Comparison of ENCODE assay signal across 8 cellular contexts in genomic region chr7:27235387-27236052, GRCh38. TPM values are rescaled to one million over a fixed set of nuclear protein-coding genes. Genes with fewer than 3 reads are reported as not detected.
DNase-seq lines count a peak whose midpoint lies in the region; ATAC-seq and TF ChIP-seq lines count a peak whose summit lies in the region.

No MANE protein-coding gene starts in this region.

- POLR2A ChIA-PET in BJ (lab: Charles Lee) = no interaction called here

- no peaks in the 10 kb centered on the region for H4K20me1 ChIP-seq in neural cell (ENCODE audit: insufficient read depth)

- TF ChIP-seq CTCF in BJ (IDR thresholded peaks at IDR 0.05; ENCODE audit: insufficient read depth, low read depth, low read length) = peak; percentile 56
- peak in 4 of 6 experiments; percentile 31 to 68 (median 53) for TF ChIP-seq CTCF in Peyer's patch (IDR thresholded peaks at IDR 0.05)
- TF ChIP-seq CTCF in esophagus squamous epithelium (IDR thresholded peaks at IDR 0.05) = peak in 3 of 6 experiments; percentile 10 to 38 (median 19)
- TF ChIP-seq CTCF in neural cell (IDR thresholded peaks at IDR 0.05; ENCODE audit: poor library complexity, severe bottlenecking) = peak; percentile 93

- H3K27ac ChIP-seq in Peyer's patch (no peak overlapping the region), esophagus squamous epithelium (no peak overlapping the region), neural cell (ENCODE audit: low read length) (no peak overlapping the region)

- no peak for DNase-seq in BJ (ENCODE audit: low read depth)
- DNase-seq in HAP-1 (ENCODE audit: low spot score in 2 of 2) = peak; percentile 77 to 92
- DNase-seq in Peyer's patch = peak in 2 of 3 donors; percentile 59 to 74
- no peak for DNase-seq in esophagus squamous epithelium (lab: John Stamatoyannopoulos, UW)
- DNase-seq in stimulated activated CD4-positive, alpha-beta T cell treated with anti-CD3 and anti-CD28 coated beads, Interleukin-4, amount 100 ng/mL, for 4 hours = no peak

- H3K27me3 ChIP-seq in BJ (ENCODE audit: control insufficient read depth, insufficient read depth, low read length) (peaks cover 16% of the 10 kb centered on the region), HAP-1 (ENCODE audit: low read depth) (no peaks in the 10 kb centered on the region), Peyer's patch (peaks cover 4 to 40% of the 10 kb centered on the region in 2 donors), esophagus squamous epithelium (peaks cover 22 to 100% (median 37%) of the 10 kb centered on the region in 4 donors), neural cell (ENCODE audit: insufficient read depth, low read depth, low read length) (peaks cover 85% of the 10 kb centered on the region)

- whole genome bisulfite sequencing in esophagus squamous epithelium, 2 donors = 2 to 6% methylated on average over 14 to 17 of the region's 54 CpGs

- H3F3A ChIP-seq in neural cell (ENCODE audit: insufficient read depth, low read length, poor library complexity, severe bottlenecking) = no peaks in the 10 kb centered on the region

- H3K4me1 ChIP-seq in HAP-1 = peaks cover 15% of the 10 kb centered on the region
- peaks cover 0 to 23% (median 3%) of the 10 kb centered on the region in 4 donors for H3K4me1 ChIP-seq in Peyer's patch
- peaks cover 17 to 26% (median 18%) of the 10 kb centered on the region in 3 donors for H3K4me1 ChIP-seq in esophagus squamous epithelium

- no peak for TF ChIP-seq EP300 in neural cell (conservative IDR thresholded peaks at IDR 0.05; ENCODE audit: poor library complexity, severe bottlenecking)

- H2AFZ ChIP-seq in neural cell (ENCODE audit: low read depth, low read length) = peak overlapping the region; percentile 37

- peak; percentile 97 for TF ChIP-seq RAD21 in neural cell (conservative IDR thresholded peaks at IDR 0.05)

- no peak for ATAC-seq in GM21529 (IDR thresholded peaks at IDR 0.05; ENCODE audit: unreplicated experiment)
- ATAC-seq in HG02938 (IDR thresholded peaks at IDR 0.05; ENCODE audit: unreplicated experiment) = no peak

- H3K36me3 ChIP-seq in BJ (ENCODE audit: control insufficient read depth, insufficient read depth, low read length) (no peaks in the 10 kb centered on the region), HAP-1 (replicated peaks) (no peaks in the 10 kb centered on the region), Peyer's patch (no peaks in the 10 kb centered on the region), esophagus squamous epithelium (no peaks in the 10 kb centered on the region), neural cell (ENCODE audit: insufficient read depth, low read length) (no peaks in the 10 kb centered on the region)

- peak overlapping the region; percentile 55 for H3K4me3 ChIP-seq in BJ (ENCODE audit: low read depth, low read length)
- H3K4me3 ChIP-seq in HAP-1 = peak overlapping the region; percentile 39
- peak overlapping the region in 3 of 4 donors; percentile 30 to 55 (median 52) for H3K4me3 ChIP-seq in Peyer's patch
- H3K4me3 ChIP-seq in esophagus squamous epithelium = peak overlapping the region in 3 of 4 donors; percentile 24 to 59 (median 43)
- peak overlapping the region; percentile 79 for H3K4me3 ChIP-seq in neural cell (ENCODE audit: low read length)

- H3K79me2 ChIP-seq in neural cell (replicated peaks; ENCODE audit: insufficient read depth, low read length) = no peaks in the 10 kb centered on the region

- no peaks in the 10 kb centered on the region for H3K9me3 ChIP-seq in HAP-1
- no peaks in the 10 kb centered on the region for H3K9me3 ChIP-seq in Peyer's patch
- H3K9me3 ChIP-seq in esophagus squamous epithelium = no peaks in the 10 kb centered on the region
- H3K9me3 ChIP-seq in neural cell (ENCODE audit: low read length) = no peaks in the 10 kb centered on the region

- intact Hi-C loops in esophagus squamous epithelium (cut with DNase I) = no loop called here

- TF ChIP-seq POLR2A in Peyer's patch (IDR thresholded peaks at IDR 0.05) (no peak), esophagus squamous epithelium (IDR thresholded peaks at IDR 0.05) (no peak)

- no peaks in the 10 kb centered on the region for H3K9me2 ChIP-seq in neural cell (ENCODE audit: insufficient read depth, low read length)

- H3K9ac ChIP-seq in neural cell (ENCODE audit: low read length) = peak overlapping the region; percentile 59

- in situ Hi-C loops in HAP-1 (cut with MboI; ENCODE audit: low sequenced_read_pairs) = no loop called here

- CTCF ChIA-PET in BJ (lab: Yijun Ruan, JAX) = interaction anchor here (0.6 to 1.1 kb wide), 6 partner anchors 11 to 342 kb away, joined by 3 to 4 read pairs (median 3); no protein-coding TSS in a partner anchor

- peak overlapping the region; percentile 52 for H3K4me2 ChIP-seq in neural cell (ENCODE audit: low read length)

TF ChIP-seq in neural cell, 6 proteins besides CTCF, POLR2A, EP300 and RAD21:
- peak; percentile 44 for TF ChIP-seq EZH2 (IDR thresholded peaks at IDR 0.05; ENCODE audit: borderline replicate concordance, insufficient read depth, low read length, poor library complexity, severe bottlenecking)
- TF ChIP-seq SMC3 (conservative IDR thresholded peaks at IDR 0.05; ENCODE audit: poor library complexity) = peak; percentile 97
- TF ChIP-seq REST (IDR thresholded peaks at IDR 0.05; ENCODE audit: borderline replicate concordance) = no peak
- peak; percentile 52 for TF ChIP-seq MXI1 (conservative IDR thresholded peaks at IDR 0.05; ENCODE audit: poor library complexity, severe bottlenecking)
- no peak for TF ChIP-seq TAF1 (IDR thresholded peaks at IDR 0.05; ENCODE audit: low read depth)
- TF ChIP-seq POLR2AphosphoS5 (IDR thresholded peaks at IDR 0.05) = no peak

RNA-seq across cellular contexts. Expression of gene EVX1, which starts 7.1 kb away (rescaled TPM):
- polyA plus RNA-seq in BJ (2011; rRNA removed) = not detected in 2 replicates
- polyA minus RNA-seq in BJ (2011; rRNA and poly(A)+ RNA removed) = not detected in 2 replicates
- not detected for total RNA-seq in Peyer's patch
- total RNA-seq in esophagus squamous epithelium = not detected
- polyA plus RNA-seq in neural cell = not detected in 2 replicates
- not detected in 2 replicates for polyA minus RNA-seq in neural cell

RNA-seq across cellular contexts. Expression of gene HOXA13, which starts 35.6 kb away (rescaled TPM):
- polyA plus RNA-seq in BJ (2011; rRNA removed) (4.6 and 9.2 TPM in 2 replicates), neural cell (not detected in 2 replicates)
- polyA minus RNA-seq in BJ (2011; rRNA and poly(A)+ RNA removed) = 4.9 and 5.7 TPM in 2 replicates
- total RNA-seq in Peyer's patch (not detected), esophagus squamous epithelium (not detected)
- polyA minus RNA-seq in neural cell = not detected in 2 replicates

RNA-seq across cellular contexts. Expression of gene HOXA11, which starts 50.5 kb away (rescaled TPM):
- polyA plus RNA-seq in BJ (2011; rRNA removed) = 27.7 and 34.0 TPM in 2 replicates
- polyA minus RNA-seq in BJ (2011; rRNA and poly(A)+ RNA removed) = 8.4 and 15.0 TPM in 2 replicates
- not detected for total RNA-seq in Peyer's patch
- total RNA-seq in esophagus squamous epithelium = not detected
- not detected in 2 replicates for polyA plus RNA-seq in neural cell
- not detected in 2 replicates for polyA minus RNA-seq in neural cell

Comparison
In these comparisons a context has a peak if more than half of its experiments do, and no peak if none do; other contexts are left out.
1. DNase-seq: peak in HAP-1 (2 of 2) and Peyer's patch (2 of 3); none in BJ (single experiment), esophagus squamous epithelium (single experiment) and stimulated activated CD4-positive, alpha-beta T cell treated with anti-CD3 and anti-CD28 coated beads, Interleukin-4, amount 100 ng/mL, for 4 hours (0 of 2).
2. Peak in every context shown above with its lines, with median percentiles within 50 percentile points of each other: H3K4me3 ChIP-seq.